In the genomic region with DNA sequence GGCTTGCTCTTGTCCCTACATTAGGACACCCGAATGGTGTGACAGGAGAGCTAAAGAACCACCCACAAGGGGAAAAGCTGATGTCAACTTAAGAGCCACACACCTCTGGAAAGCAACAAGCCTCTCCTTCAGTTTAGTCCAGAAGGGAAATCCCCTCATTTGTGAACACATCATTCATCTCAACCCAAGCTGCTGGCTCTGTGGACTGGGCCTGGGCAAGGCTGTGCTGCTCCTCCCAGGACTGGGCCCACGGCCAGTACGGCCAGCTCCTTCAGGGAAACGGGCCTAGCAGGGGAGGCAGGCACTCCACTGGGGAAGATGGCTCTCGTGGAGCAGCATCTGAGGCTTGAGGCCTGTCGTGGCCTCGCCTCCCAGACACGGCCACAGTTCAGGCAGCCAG, we compare ENCODE assay signal across 20 cellular contexts. TPM values are rescaled to one million over a fixed set of nuclear protein-coding genes. Genes with fewer than 3 reads are reported as not detected.
A peak's percentile ranks its signal among the peaks of the same experiment; 100 is the strongest.
DNase-seq lines count a peak whose midpoint lies in the region; ATAC-seq and TF ChIP-seq lines count a peak whose summit lies in the region.
"Had no signal": no experiment of that assay in that cellular context is flagged by ENCODE, and none has a peak within 500 bp of the region (broad histone marks: within the 10 kb centered on the region; RNA-seq: fewer than 3 reads in every experiment).

No MANE protein-coding gene starts in this region.

- CTCF ChIA-PET in WTC11 (lab: Charles Lee): interaction anchor here (0.8 to 8.8 kb wide), 6 partner anchors 9 to 65 kb away, joined by 3 to 92 read pairs (median 4); a partner anchor contains a TSS

- WGBS in body of pancreas, 2 donors: 72% methylated on average over 8 of the region's 8 CpGs; no CpG with 5 or more reads in 1 of the 2 donors

- no peaks in the 10 kb centered on the region for H3K36me3 Mint-ChIP-seq in WTC11

- no peaks in the 10 kb centered on the region for H3K9me3 ChIP-seq in body of pancreas

- no peak overlapping the region for H3K4me3 Mint-ChIP-seq in stimulated activated naive CD8-positive, alpha-beta T cell treated with anti-CD3 and anti-CD28 coated beads, Interleukin-15, amount 100 ng/mL, for 72 hours
- no peak overlapping the region for H3K4me3 Mint-ChIP-seq in WTC11
- H3K4me3 Mint-ChIP-seq: CD4-positive, alpha-beta memory T cell; stimulated activated naive CD8-positive, alpha-beta T cell treated with anti-CD3 and anti-CD28 coated beads, Interleukin-15, Interleukin-2, amounts not matched to agents 100 ng/mL and 50 ng/mL, for 24 hours had no signal

- ATAC-seq in body of pancreas (peak; percentile 21), GM18517 (IDR thresholded peaks at IDR 0.05; ENCODE audit: unreplicated experiment) (no peak), WTC11 (no peak)
- ATAC-seq in stimulated activated naive CD8-positive, alpha-beta T cell treated with anti-CD3 and anti-CD28 coated beads, Interleukin-15, amount 100 ng/mL, for 72 hours: peak; percentile 72

- peaks cover 38% of the 10 kb centered on the region for H3K27me3 Mint-ChIP-seq in stimulated activated naive CD8-positive, alpha-beta T cell treated with anti-CD3 and anti-CD28 coated beads, Interleukin-15, amount 100 ng/mL, for 72 hours
- peaks cover 31% of the 10 kb centered on the region for H3K27me3 Mint-ChIP-seq in WTC11 (ENCODE audit: low read depth)

- peak; percentile 36 for DNase-seq in NCI-H2196 (lab: John Stamatoyannopoulos, UW; ENCODE audit: unreplicated experiment)
- DNase-seq in NCI-H2196 treated with DMSO at 0.1 percent for 48 hours (lab: John Stamatoyannopoulos, UW; ENCODE audit: unreplicated experiment): no peak
- no peak for DNase-seq in body of pancreas
- peak in 33 of 51 donors; percentile 7 to 69 (median 40) for DNase-seq in hypothalamus (lab: John Stamatoyannopoulos, UW)
- no peak for DNase-seq in stimulated activated naive CD8-positive, alpha-beta T cell treated with anti-CD3 and anti-CD28 coated beads, Interleukin-15, amount 100 ng/mL, for 72 hours
- no peak for DNase-seq in OCI-M1 (lab: John Stamatoyannopoulos, UW)
- no peak for DNase-seq in WTC11 (ENCODE audit: low spot score)
- DNase-seq: activated effector memory CD4-positive, alpha-beta T cell treated with anti-CD3 and anti-CD28 coated beads, Interleukin-2, amount 50 U/mL, for 16 hours; CD4-positive, alpha-beta memory T cell; DND-41; effector CD8-positive, alpha-beta T cell; foreskin melanocyte; GOT3; NCI-H1436 treated with DMSO at 0.1 percent for 48 hours; NCI-H510A treated with DMSO at 0.1 percent for 48 hours; PC-9 had no signal

- no peak overlapping the region for H3K27ac Mint-ChIP-seq in stimulated activated naive CD8-positive, alpha-beta T cell treated with anti-CD3 and anti-CD28 coated beads, Interleukin-15, amount 100 ng/mL, for 72 hours
- H3K27ac Mint-ChIP-seq in WTC11: no peak overlapping the region
- H3K27ac Mint-ChIP-seq: CD4-positive, alpha-beta memory T cell; stimulated activated naive CD8-positive, alpha-beta T cell treated with anti-CD3 and anti-CD28 coated beads, Interleukin-15, Interleukin-2, amounts not matched to agents 100 ng/mL and 50 ng/mL, for 24 hours had no signal

- H3K27ac ChIP-seq in body of pancreas: no peak overlapping the region
- H3K27ac ChIP-seq: 22Rv1, parathyroid adenoma, PC-9 had no signal

- H3K4me1 Mint-ChIP-seq in stimulated activated naive CD8-positive, alpha-beta T cell treated with anti-CD3 and anti-CD28 coated beads, Interleukin-15, amount 100 ng/mL, for 72 hours: peaks cover 17% of the 10 kb centered on the region
- H3K4me1 Mint-ChIP-seq in WTC11: peaks cover 16% of the 10 kb centered on the region
- H3K4me1 Mint-ChIP-seq: CD4-positive, alpha-beta memory T cell had no signal

- H3K36me3 ChIP-seq in body of pancreas (replicated peaks in 1 of 2; ENCODE audit: insufficient read depth in 1 of 2, low read depth in 2 of 2): peaks cover 0 to 15% of the 10 kb centered on the region in 2 donors

- peaks cover 8% of the 10 kb centered on the region for H3K4me1 ChIP-seq in body of pancreas
- H3K4me1 ChIP-seq: parathyroid adenoma had no signal

- no peaks in the 10 kb centered on the region for H3K9me3 Mint-ChIP-seq in stimulated activated naive CD8-positive, alpha-beta T cell treated with anti-CD3 and anti-CD28 coated beads, Interleukin-15, amount 100 ng/mL, for 72 hours
- no peaks in the 10 kb centered on the region for H3K9me3 Mint-ChIP-seq in WTC11
- H3K9me3 Mint-ChIP-seq: CD4-positive, alpha-beta memory T cell; stimulated activated naive CD8-positive, alpha-beta T cell treated with anti-CD3 and anti-CD28 coated beads, Interleukin-15, Interleukin-2, amounts not matched to agents 100 ng/mL and 50 ng/mL, for 24 hours had no signal

- H3K4me3 ChIP-seq in body of pancreas: no peak overlapping the region
- H3K4me3 ChIP-seq: PC-9 had no signal

- no peaks in the 10 kb centered on the region for H3K27me3 ChIP-seq in body of pancreas

- POLR2A ChIA-PET in WTC11 (lab: Charles Lee): no interaction called here

- TF ChIP-seq CTCF in body of pancreas (IDR thresholded peaks at IDR 0.05) (no peak), WTC11 (IDR thresholded peaks at IDR 0.05) (no peak)

- intact Hi-C loops in body of pancreas (cut with DNase I): no loop called here

- no peak for TF ChIP-seq POLR2A in body of pancreas (IDR thresholded peaks at IDR 0.05)

TF ChIP-seq in WTC11, 78 proteins besides CTCF, POLR2A, EP300 and RAD21:
- TF ChIP-seq, protein P1, sequence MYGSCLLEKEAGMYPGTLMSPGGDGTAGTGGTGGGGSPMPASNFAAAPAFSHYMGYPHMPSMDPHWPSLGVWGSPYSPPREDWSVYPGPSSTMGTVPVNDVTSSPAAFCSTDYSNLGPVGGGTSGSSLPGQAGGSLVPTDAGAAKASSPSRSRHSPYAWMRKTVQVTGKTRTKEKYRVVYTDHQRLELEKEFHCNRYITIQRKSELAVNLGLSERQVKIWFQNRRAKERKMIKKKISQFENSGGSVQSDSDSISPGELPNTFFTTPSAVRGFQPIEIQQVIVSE (CRISPR knock-in tag; IDR thresholded peaks at IDR 0.05; ENCODE audit: borderline replicate concordance): no peak
- no peak for TF ChIP-seq ETV6 (CRISPR knock-in tag; IDR thresholded peaks at IDR 0.05)

RNA-seq across cellular contexts. Expression of a gene that starts 12.8 kb away (rescaled TPM):
- under 1 TPM in 1 of 2 donors, not detected in 1; 0.52 TPM for total RNA-seq in body of pancreas
- total RNA-seq in WTC11 (2021): 30.4 to 39.5 TPM (median 34.5 TPM) in 3 replicates

RNA-seq across cellular contexts. Expression of a gene that starts 42.5 kb away (rescaled TPM):
- total RNA-seq in body of pancreas (10 to 100 TPM; 31.4 to 36.3 TPM), WTC11 (2021) (83.4 to 104 TPM (median 88.5 TPM) in 3 replicates)

RNA-seq across cellular contexts. Expression of a gene that starts 47.3 kb away (rescaled TPM):
- total RNA-seq in body of pancreas (10 to 100 TPM; 64.3 to 82.8 TPM), WTC11 (2021) (46.4 to 60.6 TPM (median 52.7 TPM) in 3 replicates)

Comparison
In these comparisons a context has a peak if more than half of its experiments do, and no peak if none do; other contexts are left out.
1. DNase-seq: peak in NCI-H2196 (single experiment) and hypothalamus (33 of 51); none in NCI-H2196 treated with DMSO at 0.1 percent for 48 hours (single experiment), body of pancreas (0 of 4), stimulated activated naive CD8-positive, alpha-beta T cell treated with anti-CD3 and anti-CD28 coated beads, Interleukin-15, amount 100 ng/mL, for 72 hours (0 of 2), OCI-M1 (single experiment) and WTC11 (single experiment).
2. ATAC-seq: peak in body of pancreas (single experiment) and stimulated activated naive CD8-positive, alpha-beta T cell treated with anti-CD3 and anti-CD28 coated beads, Interleukin-15, amount 100 ng/mL, for 72 hours (single experiment); none in GM18517 (single experiment) and WTC11 (single experiment).
3. RNA of a gene that starts 12.8 kb away (total RNA-seq): 30.4 to 39.5 TPM in WTC11; 0.52 TPM in body of pancreas; every median in the first group is over 10 times any median in the second.